In genomic region chr17:39652635-39653315, GRCh38 we compare ENCODE assay signal across 8 cellular contexts. TPM values are rescaled to one million over a fixed set of nuclear protein-coding genes. Genes with fewer than 3 reads are reported as not detected.
DNase-seq lines count a peak whose midpoint lies in the region; ATAC-seq and TF ChIP-seq lines count a peak whose summit lies in the region.
"Had no signal": no experiment of that assay in that cellular context is flagged by ENCODE, and none has a peak within 500 bp of the region (broad histone marks: within the 10 kb centered on the region; RNA-seq: fewer than 3 reads in every experiment).

No MANE protein-coding gene starts in this region.

- H3K9me2 ChIP-seq in GM23338 (ENCODE audit: insufficient read depth), result no peaks in the 10 kb centered on the region

- peaks cover 18% of the 10 kb centered on the region for H3K4me1 ChIP-seq in GM23338 (ENCODE audit: insufficient read depth)

- H4K20me1 ChIP-seq in GM23338 (replicated peaks; ENCODE audit: insufficient read depth), result peaks cover 10% of the 10 kb centered on the region

- peaks cover 10% of the 10 kb centered on the region for H3K36me3 Mint-ChIP-seq in GM23338 (ENCODE audit: low read depth)
- peaks cover 15% of the 10 kb centered on the region for H3K36me3 Mint-ChIP-seq in nephron (ENCODE audit: low read depth)

- H3K27me3 Mint-ChIP-seq in GM23338 (ENCODE audit: insufficient read depth, low read depth, poor library complexity) (peaks cover 18% of the 10 kb centered on the region), nephron (ENCODE audit: low read depth) (no peaks in the 10 kb centered on the region)

- no peaks in the 10 kb centered on the region for H3K36me3 ChIP-seq in GM23338 (ENCODE audit: insufficient read depth)

- no peaks in the 10 kb centered on the region for H3K27me3 ChIP-seq in GM23338 (ENCODE audit: insufficient read depth)

- H3K9me3 Mint-ChIP-seq in GM23338, result no peaks in the 10 kb centered on the region; the same call in 2 of the 3 replicates
- no peaks in the 10 kb centered on the region for H3K9me3 Mint-ChIP-seq in nephron

- H3K27ac Mint-ChIP-seq in GM23338, result peak overlapping the region; percentile 93
- H3K27ac Mint-ChIP-seq in nephron, result peak overlapping the region; percentile 75 to 89 (median 76)

- peaks cover 13% of the 10 kb centered on the region; the same call in 1 of the 2 replicates for H3F3A ChIP-seq in GM23338 (replicated peaks; ENCODE audit: low read depth)

- peak; percentile 59 for DNase-seq in GM23338 (ENCODE audit: low spot score)
- peak in 52 of 61 donors; percentile 8 to 82 (median 50) for DNase-seq in caudate nucleus (lab: John Stamatoyannopoulos, UW)
- no peak for DNase-seq in cerebellum (ENCODE audit: low spot score)
- DNase-seq: GF-D8 had no signal

- TF ChIP-seq CTCF in GM23338 (conservative IDR thresholded peaks at IDR 0.05; ENCODE audit: low read depth in 2 of 2) (no peak), nephron (IDR thresholded peaks at IDR 0.05; ENCODE audit: unreplicated experiment in 3 of 3) (no peak)

- no peak overlapping the region; the same call in 2 of the 3 replicates for H3K4me3 Mint-ChIP-seq in GM23338
- peak overlapping the region in 2 of 3 experiments; percentile 24 to 37 for H3K4me3 Mint-ChIP-seq in nephron

- H3K27ac ChIP-seq in GM23338 (ENCODE audit: low read depth) (peak overlapping the region; percentile 55; the same call in 1 of the 2 replicates), caudate nucleus (ENCODE audit: low read depth, low read length) (peak overlapping the region; percentile 96)

- H3K4me1 Mint-ChIP-seq in GM23338 (peaks cover 54% of the 10 kb centered on the region), nephron (peaks cover 37% of the 10 kb centered on the region)

- no peak overlapping the region for H3K4me3 ChIP-seq in GM23338

- peaks cover 9% of the 10 kb centered on the region; the same call in 1 of the 2 replicates for H3K79me2 ChIP-seq in GM23338 (replicated peaks; ENCODE audit: insufficient read depth)

- ATAC-seq in GM23338 (peak; percentile 80), HG03460 (IDR thresholded peaks at IDR 0.05; ENCODE audit: unreplicated experiment) (no peak), HG02571 (IDR thresholded peaks at IDR 0.05; ENCODE audit: unreplicated experiment) (no peak)

- no peak overlapping the region for H2AFZ ChIP-seq in GM23338

- peak overlapping the region; percentile 43; the same call in 1 of the 2 replicates for H3K4me2 ChIP-seq in GM23338

TF ChIP-seq in GM23338, 12 proteins besides CTCF, POLR2A, EP300 and RAD21:
- TF ChIP-seq ZNF462 (CRISPR knock-in tag; IDR thresholded peaks at IDR 0.05) (0 out of 2 replicates have a peak, but pooled peaks have one; percentile 27), ZNF114 (CRISPR knock-in tag; IDR thresholded peaks at IDR 0.05) (no peak), NANOG (IDR thresholded peaks at IDR 0.05; ENCODE audit: borderline replicate concordance) (no peak), EZH2 (IDR thresholded peaks at IDR 0.05; ENCODE audit: low read depth, unreplicated experiment) (no peak), POLR2AphosphoS5 (IDR thresholded peaks at IDR 0.05; ENCODE audit: low read depth) (no peak)

RNA-seq across cellular contexts. Expression of gene TCAP, which starts 12.4 kb away (rescaled TPM):
- total RNA-seq in GM23338 (2014; rRNA removed; shearing (Covaris generic)), result 0.74 and 2.1 TPM in 2 replicates
- polyA plus RNA-seq in GM23338 (2016; fragmentation: Nextera tagmentation; extraction: Ambion mirVana), result 0.61 and 0.80 TPM in 2 replicates
- 1.7 TPM for total RNA-seq in cerebellum

RNA-seq across cellular contexts. Expression of gene PNMT, which starts 15.5 kb away (rescaled TPM):
- total RNA-seq in GM23338 (2014; rRNA removed; shearing (Covaris generic)), result 1.9 and 2.3 TPM in 2 replicates
- 2.5 and 4.4 TPM in 2 replicates for polyA plus RNA-seq in GM23338 (2016; fragmentation: Nextera tagmentation; extraction: Ambion mirVana)
- 1.5 TPM for total RNA-seq in cerebellum

RNA-seq across cellular contexts. Expression of gene STARD3, which starts 15.8 kb away (rescaled TPM):
- total RNA-seq in GM23338 (2014; rRNA removed; shearing (Covaris generic)), result 39.7 and 53.3 TPM in 2 replicates
- polyA plus RNA-seq in GM23338 (2016; fragmentation: Nextera tagmentation; extraction: Ambion mirVana), result 26.4 and 31.5 TPM in 2 replicates
- total RNA-seq in cerebellum, result 29.2 TPM

RNA-seq across cellular contexts. Expression of gene PPP1R1B, which starts 26.0 kb away (rescaled TPM):
- total RNA-seq in GM23338 (2014; rRNA removed; shearing (Covaris generic)), result 1.5 and 3.4 TPM in 2 replicates
- polyA plus RNA-seq in GM23338 (2016; fragmentation: Nextera tagmentation; extraction: Ambion mirVana), result 3.7 and 5.4 TPM in 2 replicates
- 6.1 TPM for total RNA-seq in cerebellum
- total RNA-seq: lung microvascular endothelial cell had no signal

RNA-seq across cellular contexts. Expression of gene PGAP3, which starts 35.1 kb away (rescaled TPM):
- total RNA-seq in GM23338 (2014; rRNA removed; shearing (Covaris generic)), result 10.7 and 12.8 TPM in 2 replicates
- 7.0 and 8.2 TPM in 2 replicates for polyA plus RNA-seq in GM23338 (2016; fragmentation: Nextera tagmentation; extraction: Ambion mirVana)
- total RNA-seq in cerebellum, result 10.5 TPM
